8 cellular contexts compared by ENCODE assay signal in genomic region chr13:113836917-113837553, GRCh38. TPM values are rescaled to one million over a fixed set of nuclear protein-coding genes. Genes with fewer than 3 reads are reported as not detected.
DNase-seq lines count a peak whose midpoint lies in the region; ATAC-seq and TF ChIP-seq lines count a peak whose summit lies in the region.

No MANE protein-coding gene starts in this region.

- H3K4me3 Mint-ChIP-seq in chondrocyte (ENCODE audit: unreplicated experiment), result peak overlapping the region; percentile 67

- ATAC-seq in GM19035 (IDR thresholded peaks at IDR 0.05; ENCODE audit: unreplicated experiment), result no peak

- H3K27ac Mint-ChIP-seq in chondrocyte (ENCODE audit: unreplicated experiment), result peak overlapping the region; percentile 100

- peak; percentile 79 for DNase-seq in GM04504 (ENCODE audit: low read depth)
- peak; percentile 54 for DNase-seq in NCI-H2171 (lab: John Stamatoyannopoulos, UW)
- DNase-seq in chondrocyte (ENCODE audit: low spot score), result no peak
- DNase-seq in kidney glomerular epithelial cell (lab: John Stamatoyannopoulos, UW), result no peak
- DNase-seq in T-helper 9 cell, result no peak
- DNase-seq in UCSD-AML1 (lab: John Stamatoyannopoulos, UW; ENCODE audit: unreplicated experiment), result no peak

- peaks cover 34% of the 10 kb centered on the region for H3K4me1 ChIP-seq in mesodermal cell (ENCODE audit: control insufficient read depth, insufficient read depth, low read length, poor library complexity, severe bottlenecking)

- no peaks in the 10 kb centered on the region for H3K27me3 Mint-ChIP-seq in chondrocyte (ENCODE audit: low read depth)

- H3K36me3 Mint-ChIP-seq in chondrocyte (ENCODE audit: low read depth), result peaks cover 9% of the 10 kb centered on the region

- no peak overlapping the region for H3K4me3 ChIP-seq in mesodermal cell (ENCODE audit: extremely low read depth, insufficient read depth, low read length, poor library complexity, severe bottlenecking)

- no peaks in the 10 kb centered on the region for H3K9me3 Mint-ChIP-seq in chondrocyte (ENCODE audit: low read depth)

- H3K36me3 ChIP-seq in mesodermal cell (ENCODE audit: control insufficient read depth, insufficient read depth, low read length), result no peaks in the 10 kb centered on the region

- no peak for TF ChIP-seq CTCF in chondrocyte (IDR thresholded peaks at IDR 0.05)

- no peaks in the 10 kb centered on the region for H3K9me3 ChIP-seq in mesodermal cell (ENCODE audit: control insufficient read depth, low read length)

- peaks cover 22% of the 10 kb centered on the region for H3K4me1 Mint-ChIP-seq in chondrocyte (ENCODE audit: low read depth)

- peak overlapping the region; percentile 99 for H3K27ac ChIP-seq in mesodermal cell (ENCODE audit: low read depth, low read length, severe bottlenecking)

- WGBS in mesodermal cell (ENCODE audit: insufficient coverage in 2 of 2), 2 experiments, result 79 to 85% methylated on average over 18 to 19 of the region's 19 CpGs

RNA-seq across cellular contexts. Expression of gene GAS6, which starts 26.8 kb away (rescaled TPM):
- total RNA-seq in chondrocyte, result 83.7 to 113 TPM (median 111 TPM) in 3 replicates
- polyA plus RNA-seq in mesodermal cell (2013, experiment 1 of 2), result 10.1 TPM
- 10.2 TPM for polyA plus RNA-seq in mesodermal cell (2013, experiment 2 of 2)

Comparison
In these comparisons a context has a peak if more than half of its experiments do, and no peak if none do; other contexts are left out.
1. DNase-seq: peak in GM04504 (single experiment) and NCI-H2171 (single experiment); none in chondrocyte (single experiment), kidney glomerular epithelial cell (single experiment), T-helper 9 cell (single experiment) and UCSD-AML1 (single experiment).